In the genomic region with DNA sequence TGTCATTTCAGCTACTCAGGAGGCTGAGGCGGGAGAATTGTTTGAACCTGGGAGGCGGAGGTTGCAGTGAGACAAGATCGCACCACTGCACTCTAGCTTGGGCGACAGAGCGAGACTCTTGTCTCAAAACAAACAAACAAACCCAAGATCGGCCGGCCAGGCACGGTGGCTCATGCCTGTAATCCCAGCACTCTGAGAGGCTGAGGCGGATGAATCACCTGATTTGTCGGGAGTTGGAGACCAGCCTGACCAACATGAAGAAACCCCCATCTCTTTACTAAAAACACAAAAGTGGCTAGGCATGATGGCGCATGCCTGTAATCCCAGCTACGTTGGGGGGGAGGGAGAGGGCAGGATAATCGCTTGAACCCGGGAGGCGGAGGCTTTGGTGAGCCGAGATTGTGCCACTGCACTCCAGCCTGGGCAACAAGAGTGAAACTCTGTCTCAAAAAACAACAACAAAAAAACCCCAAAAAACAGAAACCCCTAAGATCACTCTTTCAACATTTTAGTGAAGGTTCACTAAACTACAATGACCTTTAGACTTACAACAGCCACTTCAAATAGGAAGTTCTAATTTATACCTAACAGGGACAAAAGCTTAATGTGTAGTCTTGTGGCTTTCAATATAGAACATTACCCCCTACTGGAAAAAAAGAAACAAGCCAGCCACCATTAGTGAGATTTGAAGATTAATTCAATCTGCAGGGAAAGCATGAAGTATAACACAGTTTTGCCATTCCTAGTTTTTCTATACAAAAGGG, we compare ENCODE assay signal across 2 cellular contexts.
TF ChIP-seq lines count a peak whose summit lies in the region.

No MANE protein-coding gene starts in this region.

TF ChIP-seq in IMR-90, 13 proteins besides CTCF, POLR2A, EP300 and RAD21:
- TF ChIP-seq BHLHE40 (IDR thresholded peaks at IDR 0.05; ENCODE audit: low read depth, low read length) = 0 out of 2 replicates have a peak, but pooled peaks have one; percentile 22
- TF ChIP-seq SMC3 (IDR thresholded peaks at IDR 0.05; ENCODE audit: low read depth, low read length) = no peak
- TF ChIP-seq MXI1 (IDR thresholded peaks at IDR 0.05; ENCODE audit: borderline replicate concordance, low read depth, low read length) = no peak

TF ChIP-seq in HEK293T, 16 proteins besides CTCF, POLR2A, EP300 and RAD21:
- TF ChIP-seq ZNF384 (IDR thresholded peaks at IDR 0.05) (no peak), FOXK2 (IDR thresholded peaks at IDR 0.05) (no peak)
TF ChIP-seq in HEK293T: peak in this region for 0.
